Comparison of ENCODE assay signal across 1 cellular context in genomic region chr6:26045046-26045938, GRCh38.
TF ChIP-seq lines count a peak whose summit lies in the region.

No MANE protein-coding gene starts in this region.

TF ChIP-seq in HepG2, 621 proteins besides CTCF, POLR2A, EP300 and RAD21 (continued from another document and continues in another):
- TF ChIP-seq, protein P1, sequence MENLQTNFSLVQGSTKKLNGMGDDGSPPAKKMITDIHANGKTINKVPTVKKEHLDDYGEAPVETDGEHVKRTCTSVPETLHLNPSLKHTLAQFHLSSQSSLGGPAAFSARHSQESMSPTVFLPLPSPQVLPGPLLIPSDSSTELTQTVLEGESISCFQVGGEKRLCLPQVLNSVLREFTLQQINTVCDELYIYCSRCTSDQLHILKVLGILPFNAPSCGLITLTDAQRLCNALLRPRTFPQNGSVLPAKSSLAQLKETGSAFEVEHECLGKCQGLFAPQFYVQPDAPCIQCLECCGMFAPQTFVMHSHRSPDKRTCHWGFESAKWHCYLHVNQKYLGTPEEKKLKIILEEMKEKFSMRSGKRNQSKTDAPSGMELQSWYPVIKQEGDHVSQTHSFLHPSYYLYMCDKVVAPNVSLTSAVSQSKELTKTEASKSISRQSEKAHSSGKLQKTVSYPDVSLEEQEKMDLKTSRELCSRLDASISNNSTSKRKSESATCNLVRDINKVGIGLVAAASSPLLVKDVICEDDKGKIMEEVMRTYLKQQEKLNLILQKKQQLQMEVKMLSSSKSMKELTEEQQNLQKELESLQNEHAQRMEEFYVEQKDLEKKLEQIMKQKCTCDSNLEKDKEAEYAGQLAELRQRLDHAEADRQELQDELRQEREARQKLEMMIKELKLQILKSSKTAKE (CRISPR knock-in tag; IDR thresholded peaks at IDR 0.05; ENCODE audit: borderline replicate concordance) = no peak
- TF ChIP-seq ZNF510 (CRISPR knock-in tag; IDR thresholded peaks at IDR 0.05; ENCODE audit: low read depth) = peak; percentile 41; the same call in 1 of the 2 replicates
- TF ChIP-seq XRCC5 (optimal IDR thresholded peaks at IDR 0.05; ENCODE audit: low read length) = peak; percentile 81
- TF ChIP-seq HIC2 (CRISPR knock-in tag; IDR thresholded peaks at IDR 0.05; ENCODE audit: low read depth) = peak; percentile 78
- TF ChIP-seq ZFP41 (CRISPR knock-in tag; IDR thresholded peaks at IDR 0.05; ENCODE audit: borderline replicate concordance) = peak; percentile 78; the same call in 1 of the 2 replicates
- TF ChIP-seq HMGA1 (CRISPR knock-in tag; conservative IDR thresholded peaks at IDR 0.05) = no peak
- 0 out of 2 replicates have a peak, but pooled peaks have one; percentile 41 for TF ChIP-seq RBAK (CRISPR knock-in tag; IDR thresholded peaks at IDR 0.05)
- TF ChIP-seq ZNF564 (CRISPR knock-in tag; IDR thresholded peaks at IDR 0.05) = peak; percentile 90
- TF ChIP-seq, protein P2, sequence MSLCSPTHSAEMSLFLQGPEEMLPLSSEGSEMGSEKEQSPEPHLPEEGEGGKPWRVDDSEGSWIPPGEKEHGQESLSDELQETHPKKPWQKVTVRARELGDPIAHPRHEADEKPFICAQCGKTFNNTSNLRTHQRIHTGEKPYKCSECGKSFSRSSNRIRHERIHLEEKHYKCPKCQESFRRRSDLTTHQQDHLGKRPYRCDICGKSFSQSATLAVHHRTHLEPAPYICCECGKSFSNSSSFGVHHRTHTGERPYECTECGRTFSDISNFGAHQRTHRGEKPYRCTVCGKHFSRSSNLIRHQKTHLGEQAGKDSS (CRISPR knock-in tag; IDR thresholded peaks at IDR 0.05; ENCODE audit: borderline replicate concordance, low read depth) = peak; percentile 95
- TF ChIP-seq, protein P3, sequence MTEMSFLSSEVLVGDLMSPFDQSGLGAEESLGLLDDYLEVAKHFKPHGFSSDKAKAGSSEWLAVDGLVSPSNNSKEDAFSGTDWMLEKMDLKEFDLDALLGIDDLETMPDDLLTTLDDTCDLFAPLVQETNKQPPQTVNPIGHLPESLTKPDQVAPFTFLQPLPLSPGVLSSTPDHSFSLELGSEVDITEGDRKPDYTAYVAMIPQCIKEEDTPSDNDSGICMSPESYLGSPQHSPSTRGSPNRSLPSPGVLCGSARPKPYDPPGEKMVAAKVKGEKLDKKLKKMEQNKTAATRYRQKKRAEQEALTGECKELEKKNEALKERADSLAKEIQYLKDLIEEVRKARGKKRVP (CRISPR knock-in tag; IDR thresholded peaks at IDR 0.05) = peak in 1 of 2 experiments; percentile 34; a peak in 1 of 4 replicates
- TF ChIP-seq, protein P4, sequence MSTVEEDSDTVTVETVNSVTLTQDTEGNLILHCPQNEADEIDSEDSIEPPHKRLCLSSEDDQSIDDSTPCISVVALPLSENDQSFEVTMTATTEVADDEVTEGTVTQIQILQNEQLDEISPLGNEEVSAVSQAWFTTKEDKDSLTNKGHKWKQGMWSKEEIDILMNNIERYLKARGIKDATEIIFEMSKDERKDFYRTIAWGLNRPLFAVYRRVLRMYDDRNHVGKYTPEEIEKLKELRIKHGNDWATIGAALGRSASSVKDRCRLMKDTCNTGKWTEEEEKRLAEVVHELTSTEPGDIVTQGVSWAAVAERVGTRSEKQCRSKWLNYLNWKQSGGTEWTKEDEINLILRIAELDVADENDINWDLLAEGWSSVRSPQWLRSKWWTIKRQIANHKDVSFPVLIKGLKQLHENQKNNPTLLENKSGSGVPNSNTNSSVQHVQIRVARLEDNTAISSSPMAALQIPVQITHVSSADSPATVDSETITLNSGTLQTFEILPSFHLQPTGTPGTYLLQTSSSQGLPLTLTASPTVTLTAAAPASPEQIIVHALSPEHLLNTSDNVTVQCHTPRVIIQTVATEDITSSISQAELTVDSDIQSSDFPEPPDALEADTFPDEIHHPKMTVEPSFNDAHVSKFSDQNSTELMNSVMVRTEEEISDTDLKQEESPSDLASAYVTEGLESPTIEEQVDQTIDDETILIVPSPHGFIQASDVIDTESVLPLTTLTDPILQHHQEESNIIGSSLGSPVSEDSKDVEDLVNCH (CRISPR knock-in tag; IDR thresholded peaks at IDR 0.05) = 0 out of 2 replicates have a peak, but pooled peaks have one; percentile 46
- no peak for TF ChIP-seq KLF15 (CRISPR knock-in tag; IDR thresholded peaks at IDR 0.05; ENCODE audit: borderline replicate concordance)
- TF ChIP-seq ZBTB40 (IDR thresholded peaks at IDR 0.05) = no peak
- TF ChIP-seq ZBTB40 (CRISPR knock-in tag; IDR thresholded peaks at IDR 0.05) = peak; percentile 93
- TF ChIP-seq HIVEP1 (CRISPR knock-in tag; IDR thresholded peaks at IDR 0.05) = no peak
- TF ChIP-seq, protein P5, sequence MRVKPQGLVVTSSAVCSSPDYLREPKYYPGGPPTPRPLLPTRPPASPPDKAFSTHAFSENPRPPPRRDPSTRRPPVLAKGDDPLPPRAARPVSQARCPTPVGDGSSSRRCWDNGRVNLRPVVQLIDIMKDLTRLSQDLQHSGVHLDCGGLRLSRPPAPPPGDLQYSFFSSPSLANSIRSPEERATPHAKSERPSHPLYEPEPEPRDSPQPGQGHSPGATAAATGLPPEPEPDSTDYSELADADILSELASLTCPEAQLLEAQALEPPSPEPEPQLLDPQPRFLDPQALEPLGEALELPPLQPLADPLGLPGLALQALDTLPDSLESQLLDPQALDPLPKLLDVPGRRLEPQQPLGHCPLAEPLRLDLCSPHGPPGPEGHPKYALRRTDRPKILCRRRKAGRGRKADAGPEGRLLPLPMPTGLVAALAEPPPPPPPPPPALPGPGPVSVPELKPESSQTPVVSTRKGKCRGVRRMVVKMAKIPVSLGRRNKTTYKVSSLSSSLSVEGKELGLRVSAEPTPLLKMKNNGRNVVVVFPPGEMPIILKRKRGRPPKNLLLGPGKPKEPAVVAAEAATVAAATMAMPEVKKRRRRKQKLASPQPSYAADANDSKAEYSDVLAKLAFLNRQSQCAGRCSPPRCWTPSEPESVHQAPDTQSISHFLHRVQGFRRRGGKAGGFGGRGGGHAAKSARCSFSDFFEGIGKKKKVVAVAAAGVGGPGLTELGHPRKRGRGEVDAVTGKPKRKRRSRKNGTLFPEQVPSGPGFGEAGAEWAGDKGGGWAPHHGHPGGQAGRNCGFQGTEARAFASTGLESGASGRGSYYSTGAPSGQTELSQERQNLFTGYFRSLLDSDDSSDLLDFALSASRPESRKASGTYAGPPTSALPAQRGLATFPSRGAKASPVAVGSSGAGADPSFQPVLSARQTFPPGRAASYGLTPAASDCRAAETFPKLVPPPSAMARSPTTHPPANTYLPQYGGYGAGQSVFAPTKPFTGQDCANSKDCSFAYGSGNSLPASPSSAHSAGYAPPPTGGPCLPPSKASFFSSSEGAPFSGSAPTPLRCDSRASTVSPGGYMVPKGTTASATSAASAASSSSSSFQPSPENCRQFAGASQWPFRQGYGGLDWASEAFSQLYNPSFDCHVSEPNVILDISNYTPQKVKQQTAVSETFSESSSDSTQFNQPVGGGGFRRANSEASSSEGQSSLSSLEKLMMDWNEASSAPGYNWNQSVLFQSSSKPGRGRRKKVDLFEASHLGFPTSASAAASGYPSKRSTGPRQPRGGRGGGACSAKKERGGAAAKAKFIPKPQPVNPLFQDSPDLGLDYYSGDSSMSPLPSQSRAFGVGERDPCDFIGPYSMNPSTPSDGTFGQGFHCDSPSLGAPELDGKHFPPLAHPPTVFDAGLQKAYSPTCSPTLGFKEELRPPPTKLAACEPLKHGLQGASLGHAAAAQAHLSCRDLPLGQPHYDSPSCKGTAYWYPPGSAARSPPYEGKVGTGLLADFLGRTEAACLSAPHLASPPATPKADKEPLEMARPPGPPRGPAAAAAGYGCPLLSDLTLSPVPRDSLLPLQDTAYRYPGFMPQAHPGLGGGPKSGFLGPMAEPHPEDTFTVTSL (CRISPR knock-in tag; IDR thresholded peaks at IDR 0.05; ENCODE audit: borderline replicate concordance) = peak; percentile 51; the same call in 1 of the 2 replicates
- peak; percentile 57; the same call in 1 of the 2 replicates for TF ChIP-seq ZNF710 (CRISPR knock-in tag; IDR thresholded peaks at IDR 0.05; ENCODE audit: borderline replicate concordance)
- peak; percentile 83 for TF ChIP-seq ZBTB42 (CRISPR knock-in tag; IDR thresholded peaks at IDR 0.05)
- no peak for TF ChIP-seq MAFF (IDR thresholded peaks at IDR 0.05; ENCODE audit: low read depth, low read length)
- no peak; the same call in 1 of the 2 replicates for TF ChIP-seq ZNF275 (CRISPR knock-in tag; IDR thresholded peaks at IDR 0.05; ENCODE audit: borderline replicate concordance)
- no peak for TF ChIP-seq SYNCRIP (IDR thresholded peaks at IDR 0.05; ENCODE audit: insufficient read depth, low read depth, low read length)
- peak; percentile 78; the same call in 1 of the 2 replicates for TF ChIP-seq HDAC1 (CRISPR knock-in tag; IDR thresholded peaks at IDR 0.05)
- peak; percentile 95; the same call in 1 of the 2 replicates for TF ChIP-seq NCOA5 (CRISPR knock-in tag; IDR thresholded peaks at IDR 0.05)
